In genomic region chr22:40218152-40218551, GRCh38 we compare ENCODE assay signal across 1 cellular context.
TF ChIP-seq lines count a peak whose summit lies in the region.

No MANE protein-coding gene starts in this region.

TF ChIP-seq in HepG2, 621 proteins besides CTCF, POLR2A, EP300 and RAD21:
- TF ChIP-seq ZSCAN21 (CRISPR knock-in tag; IDR thresholded peaks at IDR 0.05; ENCODE audit: borderline replicate concordance) = no peak
- no peak for TF ChIP-seq REPIN1 (CRISPR knock-in tag; IDR thresholded peaks at IDR 0.05; ENCODE audit: borderline replicate concordance, low read depth)
- TF ChIP-seq ZC3H4 (CRISPR knock-in tag; IDR thresholded peaks at IDR 0.05; ENCODE audit: borderline replicate concordance) = no peak
- no peak for TF ChIP-seq ZNF577 (CRISPR knock-in tag; IDR thresholded peaks at IDR 0.05; ENCODE audit: borderline replicate concordance, low read depth)
- no peak for TF ChIP-seq ZNF552 (CRISPR knock-in tag; IDR thresholded peaks at IDR 0.05; ENCODE audit: borderline replicate concordance)
- no peak for TF ChIP-seq ZNF44 (CRISPR knock-in tag; IDR thresholded peaks at IDR 0.05)
- TF ChIP-seq CREM (IDR thresholded peaks at IDR 0.05) = no peak
- TF ChIP-seq CREM (CRISPR knock-in tag; IDR thresholded peaks at IDR 0.05) = no peak
- no peak for TF ChIP-seq PRMT3 (CRISPR knock-in tag; IDR thresholded peaks at IDR 0.05; ENCODE audit: borderline replicate concordance, low read depth)
- no peak for TF ChIP-seq KLF9 (CRISPR knock-in tag; IDR thresholded peaks at IDR 0.05; ENCODE audit: low read depth)
- no peak for TF ChIP-seq CC2D1A (CRISPR knock-in tag; IDR thresholded peaks at IDR 0.05)
- no peak for TF ChIP-seq PAWR (CRISPR knock-in tag; IDR thresholded peaks at IDR 0.05; ENCODE audit: borderline replicate concordance)
- TF ChIP-seq ZHX1 (CRISPR knock-in tag; IDR thresholded peaks at IDR 0.05; ENCODE audit: low read depth) = no peak
- no peak for TF ChIP-seq FOXK2 (IDR thresholded peaks at IDR 0.05)
- no peak for TF ChIP-seq RNF2 (conservative IDR thresholded peaks at IDR 0.05; ENCODE audit: low read depth)
- TF ChIP-seq ETV6 (CRISPR knock-in tag; conservative IDR thresholded peaks at IDR 0.05) = no peak
- no peak for TF ChIP-seq ZNF598 (CRISPR knock-in tag; IDR thresholded peaks at IDR 0.05; ENCODE audit: borderline replicate concordance)
- TF ChIP-seq TBX2 (CRISPR knock-in tag; IDR thresholded peaks at IDR 0.05; ENCODE audit: borderline replicate concordance) = no peak
- no peak for TF ChIP-seq CAMTA2 (CRISPR knock-in tag; IDR thresholded peaks at IDR 0.05; ENCODE audit: borderline replicate concordance)
- no peak for TF ChIP-seq THAP9 (CRISPR knock-in tag; IDR thresholded peaks at IDR 0.05; ENCODE audit: borderline replicate concordance)
